In genomic region chr7:113715262-113715661, GRCh38 we compare ENCODE assay signal across 29 cellular contexts.
"Had no signal": no experiment of that assay in that cellular context is flagged by ENCODE, and none has a peak within 500 bp of the region (broad histone marks: within the 10 kb centered on the region; RNA-seq: fewer than 3 reads in every experiment).

No MANE protein-coding gene starts in this region.

- H3K9me3 ChIP-seq: neutrophil, right lobe of liver, stomach, testis, thyroid gland, vagina had no signal

- DNase-seq: head of caudate nucleus; islet precursor cell; left cardiac atrium; mesendoderm; naive B cell; natural killer cell; nephron progenitor cell; occipital lobe; right lobe of liver; stimulated activated CD4-positive, alpha-beta T cell treated with anti-CD3 and anti-CD28 coated beads, Interleukin-12 subunit alpha, Interleukin-12 subunit beta, amount 100 ng/mL, for 4 hours; stimulated activated CD4-positive, alpha-beta T cell treated with anti-CD3 and anti-CD28 coated beads, Interleukin-15, amount 100 ng/mL, for 24 hours; stimulated activated CD4-positive, alpha-beta T cell treated with anti-CD3 and anti-CD28 coated beads, Interleukin-2, amount 100 ng/mL, for 24 hours; stimulated activated CD4-positive, alpha-beta T cell treated with anti-CD3 and anti-CD28 coated beads, Interleukin-4, amount 100 ng/mL, for 1 hour; stimulated activated naive B cell treated with anti-CD40 and anti-IgM and Interleukin-4, amounts not matched to agents 10 μg/mL and 1 μg/mL and 100 μg/mL, for 72 hours; stimulated activated naive CD8-positive, alpha-beta T cell treated with anti-CD3 and anti-CD28 coated beads, Interleukin-15, Interleukin-2, amounts not matched to agents 100 U/mL and 50 U/mL, for 24 hours; stomach; testis; thyroid gland; transverse colon; upper lobe of left lung had no signal

- H3K36me3 ChIP-seq: neural progenitor cell, neutrophil, right lobe of liver, stomach, thyroid gland, transverse colon, upper lobe of left lung, vagina had no signal

- H3K27me3 ChIP-seq: hepatocyte, neural progenitor cell, neutrophil, right lobe of liver, stomach, testis, thyroid gland, transverse colon, upper lobe of left lung, vagina had no signal

- H3K36me3 Mint-ChIP-seq: mesothelial cell of epicardium; naive B cell; natural killer cell; neural progenitor cell; stimulated activated naive B cell treated with anti-CD40 and anti-IgM and Interleukin-4, amounts not matched to agents 10 μg/mL and 1 μg/mL and 100 μg/mL, for 72 hours had no signal

- H3K9ac ChIP-seq: neural progenitor cell, parathyroid adenoma had no signal

- H3K4me1 ChIP-seq: neural progenitor cell, parathyroid adenoma, right lobe of liver, stomach, testis, thyroid gland, upper lobe of left lung, vagina had no signal

- H3K27ac Mint-ChIP-seq: mesothelial cell of epicardium; naive B cell; natural killer cell; nephron progenitor cell; neural progenitor cell; stimulated activated naive B cell treated with anti-CD40 and anti-IgM and Interleukin-4, amounts not matched to agents 10 μg/mL and 1 μg/mL and 100 μg/mL, for 72 hours had no signal

- H3K4me3 Mint-ChIP-seq: mesothelial cell of epicardium; naive B cell; natural killer cell; nephron progenitor cell; neural progenitor cell; stimulated activated naive B cell treated with anti-CD40 and anti-IgM and Interleukin-4, amounts not matched to agents 10 μg/mL and 1 μg/mL and 100 μg/mL, for 72 hours had no signal

- H3K27ac ChIP-seq: hepatocyte, neural progenitor cell, neutrophil, parathyroid adenoma, right lobe of liver, skin epidermis, stomach, testis, thyroid gland, upper lobe of left lung, vagina had no signal

- H3K4me1 Mint-ChIP-seq: mesothelial cell of epicardium; naive B cell; natural killer cell; stimulated activated naive B cell treated with anti-CD40 and anti-IgM and Interleukin-4, amounts not matched to agents 10 μg/mL and 1 μg/mL and 100 μg/mL, for 72 hours had no signal

- H3K4me3 ChIP-seq: hepatocyte, lung, neural progenitor cell, right lobe of liver, skin epidermis, stomach, testis, thyroid gland, transverse colon, upper lobe of left lung, vagina had no signal

- ATAC-seq: left lobe of liver; natural killer cell; right lobe of liver; stimulated activated naive B cell treated with anti-CD40 and anti-IgM and Interleukin-4, amounts not matched to agents 10 μg/mL and 1 μg/mL and 100 μg/mL, for 72 hours; stimulated activated naive CD8-positive, alpha-beta T cell treated with anti-CD3 and anti-CD28 coated beads, Interleukin-15, Interleukin-2, amounts not matched to agents 100 U/mL and 50 U/mL, for 24 hours had no signal
